6 cellular contexts compared by ENCODE assay signal in genomic region chr4:57308301-57308700, GRCh38.
"Had no signal": no experiment of that assay in that cellular context is flagged by ENCODE, and none has a peak within 500 bp of the region (broad histone marks: within the 10 kb centered on the region; RNA-seq: fewer than 3 reads in every experiment).

No MANE protein-coding gene starts in this region.

- H3K4me3 ChIP-seq: K562 had no signal

- ATAC-seq: HepG2, K562 had no signal

- DNase-seq: IMR-90, KBM-7, KG1 had no signal

- H3K27ac ChIP-seq: HL-60 had no signal
